Comparison of ENCODE assay signal across 11 cellular contexts in genomic region chrX:13598877-13599276, GRCh38. TPM values are rescaled to one million over a fixed set of nuclear protein-coding genes. Genes with fewer than 3 reads are reported as not detected.
A peak's percentile ranks its signal among the peaks of the same experiment; 100 is the strongest.
DNase-seq lines count a peak whose midpoint lies in the region; ATAC-seq, FAIRE-seq and TF ChIP-seq lines count a peak whose summit lies in the region.
"Had no signal": no experiment of that assay in that cellular context is flagged by ENCODE, and none has a peak within 500 bp of the region (broad histone marks: within the 10 kb centered on the region; RNA-seq: fewer than 3 reads in every experiment).

No MANE protein-coding gene starts in this region.

- H3K27ac ChIP-seq in C4-2B (no peak overlapping the region), kidney (ENCODE audit: low read depth in 2 of 2, low read length in 2 of 2) (no peak overlapping the region)

- intact Hi-C loops in kidney (cut with DNase I) = no loop called here

- TF ChIP-seq CTCF in C4-2B (conservative IDR thresholded peaks at IDR 0.05) = peak; percentile 37
- TF ChIP-seq CTCF in WTC11 (IDR thresholded peaks at IDR 0.05) = no peak
- TF ChIP-seq CTCF in kidney (IDR thresholded peaks at IDR 0.05; ENCODE audit: borderline replicate concordance, extremely low read depth, insufficient read depth) = no peak

- DNase-seq in HPDE6-E6E7 (ENCODE audit: extremely low spot score) = peak; percentile 8
- peak; percentile 11 for DNase-seq in WTC11 (ENCODE audit: low spot score)
- no peak for DNase-seq in kidney
- no peak for DNase-seq in activated CD4-positive, alpha-beta T cell treated with anti-CD3 and anti-CD28 coated beads for 48 hours
- DNase-seq in activated CD8-positive, alpha-beta memory T cell treated with anti-CD3 and anti-CD28 coated beads, Interleukin-2, amount 50 U/mL, for 4 hours = no peak
- DNase-seq in NCI-H526 treated with DMSO at 0.1 percent for 48 hours (lab: John Stamatoyannopoulos, UW) = no peak
- DNase-seq in activated CD8-positive, alpha-beta memory T cell treated with anti-CD3 and anti-CD28 coated beads, Interleukin-2, amount 50 U/mL, for 48 hours = no peak
- DNase-seq: midbrain, T-helper 9 cell had no signal

- H3K4me3 ChIP-seq in kidney (ENCODE audit: low read length in 2 of 2) = no peak overlapping the region

- CTCF ChIA-PET in WTC11 (lab: Charles Lee) = interaction anchor here (0.6 to 2.7 kb wide), 9 partner anchors 9 to 652 kb away, joined by 3 to 10 read pairs (median 5); partner anchors contain the start of genes EGFL6 and GEMIN8

- no peak overlapping the region for H3K9ac ChIP-seq in kidney (ENCODE audit: low read length in 2 of 2)

- no peak overlapping the region for H3K27ac Mint-ChIP-seq in WTC11
- H3K27ac Mint-ChIP-seq: stimulated activated naive CD8-positive, alpha-beta T cell treated with anti-CD3 and anti-CD28 coated beads, Interleukin-15, Interleukin-2, amounts not matched to agents 100 ng/mL and 50 ng/mL, for 24 hours had no signal

- ATAC-seq in WTC11 = peak; percentile 46; the same call in 1 of the 2 replicates

- H3K36me3 Mint-ChIP-seq in WTC11 = no peaks in the 10 kb centered on the region

- no peak overlapping the region for H3K4me3 Mint-ChIP-seq in WTC11
- H3K4me3 Mint-ChIP-seq: stimulated activated naive CD8-positive, alpha-beta T cell treated with anti-CD3 and anti-CD28 coated beads, Interleukin-15, Interleukin-2, amounts not matched to agents 100 ng/mL and 50 ng/mL, for 24 hours had no signal

- POLR2A ChIA-PET in WTC11 (lab: Charles Lee) = no interaction called here

- H3K27me3 Mint-ChIP-seq in WTC11 (ENCODE audit: low read depth) = no peaks in the 10 kb centered on the region

- no peaks in the 10 kb centered on the region for H3K9me3 ChIP-seq in kidney (ENCODE audit: control insufficient read depth in 1 of 2, low read length in 2 of 2)

- H3K4me1 ChIP-seq in kidney (ENCODE audit: control insufficient read depth in 1 of 2, insufficient read depth in 1 of 2, low read depth in 1 of 2, low read length in 2 of 2) = no peaks in the 10 kb centered on the region

- peaks cover 0 to 3% of the 10 kb centered on the region in 2 donors for H3K36me3 ChIP-seq in kidney (ENCODE audit: control insufficient read depth in 1 of 2, insufficient read depth in 2 of 2, low read length in 2 of 2)

- no peaks in the 10 kb centered on the region for H3K4me1 Mint-ChIP-seq in WTC11

- H3K9me3 Mint-ChIP-seq in WTC11 = no peaks in the 10 kb centered on the region
- H3K9me3 Mint-ChIP-seq: stimulated activated naive CD8-positive, alpha-beta T cell treated with anti-CD3 and anti-CD28 coated beads, Interleukin-15, Interleukin-2, amounts not matched to agents 100 ng/mL and 50 ng/mL, for 24 hours had no signal

- FAIRE-seq in kidney (lab: Jason Lieb, UNC) = peak; percentile 99

TF ChIP-seq in WTC11, 78 proteins besides CTCF, POLR2A, EP300 and RAD21:
- TF ChIP-seq GRHL2 (CRISPR knock-in tag; IDR thresholded peaks at IDR 0.05; ENCODE audit: insufficient replicate concordance, severe bottlenecking) = no peak
- TF ChIP-seq, protein P1, sequence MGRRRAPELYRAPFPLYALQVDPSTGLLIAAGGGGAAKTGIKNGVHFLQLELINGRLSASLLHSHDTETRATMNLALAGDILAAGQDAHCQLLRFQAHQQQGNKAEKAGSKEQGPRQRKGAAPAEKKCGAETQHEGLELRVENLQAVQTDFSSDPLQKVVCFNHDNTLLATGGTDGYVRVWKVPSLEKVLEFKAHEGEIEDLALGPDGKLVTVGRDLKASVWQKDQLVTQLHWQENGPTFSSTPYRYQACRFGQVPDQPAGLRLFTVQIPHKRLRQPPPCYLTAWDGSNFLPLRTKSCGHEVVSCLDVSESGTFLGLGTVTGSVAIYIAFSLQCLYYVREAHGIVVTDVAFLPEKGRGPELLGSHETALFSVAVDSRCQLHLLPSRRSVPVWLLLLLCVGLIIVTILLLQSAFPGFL (CRISPR knock-in tag; IDR thresholded peaks at IDR 0.05; ENCODE audit: borderline replicate concordance) = no peak
- no peak for TF ChIP-seq ZNF423 (CRISPR knock-in tag; IDR thresholded peaks at IDR 0.05)
- TF ChIP-seq, protein P2, sequence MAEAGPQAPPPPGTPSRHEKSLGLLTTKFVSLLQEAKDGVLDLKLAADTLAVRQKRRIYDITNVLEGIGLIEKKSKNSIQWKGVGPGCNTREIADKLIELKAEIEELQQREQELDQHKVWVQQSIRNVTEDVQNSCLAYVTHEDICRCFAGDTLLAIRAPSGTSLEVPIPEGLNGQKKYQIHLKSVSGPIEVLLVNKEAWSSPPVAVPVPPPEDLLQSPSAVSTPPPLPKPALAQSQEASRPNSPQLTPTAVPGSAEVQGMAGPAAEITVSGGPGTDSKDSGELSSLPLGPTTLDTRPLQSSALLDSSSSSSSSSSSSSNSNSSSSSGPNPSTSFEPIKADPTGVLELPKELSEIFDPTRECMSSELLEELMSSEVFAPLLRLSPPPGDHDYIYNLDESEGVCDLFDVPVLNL (CRISPR knock-in tag; IDR thresholded peaks at IDR 0.05; ENCODE audit: borderline replicate concordance, low read depth) = no peak
- no peak for TF ChIP-seq ZNF396 (CRISPR knock-in tag; IDR thresholded peaks at IDR 0.05; ENCODE audit: borderline replicate concordance)
- no peak for TF ChIP-seq MYBL2 (CRISPR knock-in tag; IDR thresholded peaks at IDR 0.05)
- TF ChIP-seq FOXK1 (CRISPR knock-in tag; IDR thresholded peaks at IDR 0.05) = no peak

RNA-seq across cellular contexts. Expression of gene EGFL6, which starts 29.5 kb away (rescaled TPM):
- total RNA-seq in WTC11 (2021) (0.89 to 0.96 TPM (median 0.89 TPM) in 3 replicates), kidney (not detected)
- polyA plus RNA-seq in kidney (ENCODE audit: insufficient read depth, low read depth, low replicate concordance) = 0.43 TPM

RNA-seq across cellular contexts. Expression of gene TCEANC, which starts 54.1 kb away (rescaled TPM):
- total RNA-seq in WTC11 (2021) = 2.0 to 3.1 TPM (median 2.6 TPM) in 3 replicates
- 5.3 TPM for total RNA-seq in kidney
- polyA plus RNA-seq in kidney (ENCODE audit: insufficient read depth, low read depth, low replicate concordance) = 2.6 TPM

Comparison
In these comparisons a context has a peak if more than half of its experiments do, and no peak if none do; other contexts are left out.
1. DNase-seq: peak in HPDE6-E6E7 (single experiment) and WTC11 (single experiment); none in kidney (single experiment), activated CD4-positive, alpha-beta T cell treated with anti-CD3 and anti-CD28 coated beads for 48 hours (single experiment), activated CD8-positive, alpha-beta memory T cell treated with anti-CD3 and anti-CD28 coated beads, Interleukin-2, amount 50 U/mL, for 4 hours (single experiment), NCI-H526 treated with DMSO at 0.1 percent for 48 hours (single experiment) and activated CD8-positive, alpha-beta memory T cell treated with anti-CD3 and anti-CD28 coated beads, Interleukin-2, amount 50 U/mL, for 48 hours (single experiment).